Comparison of ENCODE assay signal across 9 cellular contexts in the genomic region with DNA sequence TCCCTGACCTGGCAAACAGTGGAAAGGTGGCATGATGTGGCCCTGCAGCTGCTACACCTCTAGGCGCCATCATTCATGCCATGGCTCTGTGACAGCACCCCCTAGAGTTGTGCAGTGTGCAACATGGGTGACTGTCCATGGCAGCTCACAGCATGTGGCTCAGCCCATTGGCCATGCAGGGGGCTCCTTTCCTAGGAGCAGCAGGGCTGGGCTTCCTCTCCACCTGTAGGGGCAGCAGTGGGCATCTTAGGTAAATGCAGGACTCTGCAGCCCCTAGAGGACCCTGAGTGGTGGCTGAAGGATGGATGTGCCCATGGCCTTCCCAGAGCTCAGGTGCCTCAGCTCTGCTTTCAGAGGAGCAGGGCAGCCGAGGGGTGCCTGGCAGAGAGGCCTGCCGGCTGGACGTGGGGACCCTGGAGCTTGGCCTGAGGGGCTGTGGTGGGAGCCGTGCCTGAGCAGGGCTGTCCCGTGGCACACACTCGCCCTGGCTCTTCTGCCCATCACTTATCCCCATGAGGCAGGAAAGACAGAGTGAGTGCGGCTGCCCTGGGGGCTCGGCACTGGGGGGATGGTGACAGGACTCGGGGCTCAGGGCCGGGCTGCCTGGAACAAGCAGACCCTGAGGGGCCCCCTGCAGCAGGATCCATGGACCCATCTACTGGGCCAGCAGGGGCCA. TPM values are rescaled to one million over a fixed set of nuclear protein-coding genes. Genes with fewer than 3 reads are reported as not detected.
DNase-seq lines count a peak whose midpoint lies in the region; ATAC-seq and TF ChIP-seq lines count a peak whose summit lies in the region.
"Had no signal": no experiment of that assay in that cellular context is flagged by ENCODE, and none has a peak within 500 bp of the region (broad histone marks: within the 10 kb centered on the region; RNA-seq: fewer than 3 reads in every experiment).

No MANE protein-coding gene starts in this region.

- CTCF ChIA-PET in HEK293T (lab: Yijun Ruan, JAX) (no interaction called here), WTC11 (lab: Charles Lee) (interaction anchor here (0.6 to 1.9 kb wide), 18 partner anchors 10 to 144 kb away, joined by 3 to 17 read pairs (median 3); a partner anchor contains a TSS)

- H3K36me3 ChIP-seq in liver (ENCODE audit: control insufficient read depth in 4 of 4, insufficient read depth in 3 of 4, low read depth in 1 of 4, low read length in 3 of 4) = no peaks in the 10 kb centered on the region

- TF ChIP-seq CTCF in WTC11 (IDR thresholded peaks at IDR 0.05) = peak; percentile 41; the same call in 1 of the 2 replicates
- TF ChIP-seq CTCF in liver (IDR thresholded peaks at IDR 0.05; ENCODE audit: low read depth, low read length, missing input control) = peak; percentile 8

- TF ChIP-seq RAD21 in liver (IDR thresholded peaks at IDR 0.05) = no peak

- no peaks in the 10 kb centered on the region for H3K36me3 Mint-ChIP-seq in WTC11

- no peak overlapping the region; the same call in 1 of the 2 replicates for H3K27ac Mint-ChIP-seq in WTC11

- H3K9ac ChIP-seq in liver (ENCODE audit: low read depth in 1 of 2, low read length in 2 of 2) = no peak overlapping the region

- H3K9me3 Mint-ChIP-seq in WTC11 = no peaks in the 10 kb centered on the region

- peak overlapping the region; percentile 99 to 100 for H3K27ac ChIP-seq in liver (ENCODE audit: low read depth in 1 of 2, low read length in 2 of 2)

- ATAC-seq in WTC11 (peak; percentile 89), GM18505 (IDR thresholded peaks at IDR 0.05; ENCODE audit: unreplicated experiment) (no peak), GM19324 (IDR thresholded peaks at IDR 0.05; ENCODE audit: low FRiP score, unreplicated experiment) (no peak), GM18870 (IDR thresholded peaks at IDR 0.05; ENCODE audit: unreplicated experiment) (no peak)

- WGBS in liver = 96% methylated on average over 11 of the region's 11 CpGs

- peak; percentile 61 for DNase-seq in COR-L47 (lab: John Stamatoyannopoulos, UW)
- DNase-seq in HEK293T (ENCODE audit: extremely low spot score) = peak; percentile 48
- DNase-seq in WTC11 (ENCODE audit: low spot score) = peak; percentile 54
- no peak for DNase-seq in hippocampal formation (lab: John Stamatoyannopoulos, UW)
- DNase-seq: activated naive CD4-positive, alpha-beta T cell treated with anti-CD3 and anti-CD28 coated beads, Interleukin-2, amount 50 U/mL, for 16 hours had no signal

- H3K4me1 ChIP-seq in liver (ENCODE audit: control insufficient read depth in 4 of 4, insufficient read depth in 4 of 4, low read length in 3 of 4) = peaks cover 24 to 74% (median 58%) of the 10 kb centered on the region in 4 donors

- no peak overlapping the region for H3K4me3 ChIP-seq in liver (ENCODE audit: low read depth in 1 of 3, low read length in 3 of 3)

- H3K4me1 Mint-ChIP-seq in WTC11 = no peaks in the 10 kb centered on the region

- POLR2A ChIA-PET in HEK293T (lab: Yijun Ruan, JAX) (interaction anchor here (0.7 kb wide), 1 partner anchor 21 kb away, joined by 3 read pairs; a partner anchor contains a TSS), WTC11 (lab: Charles Lee) (no interaction called here)

- H3K27me3 ChIP-seq in liver (ENCODE audit: control insufficient read depth in 4 of 4, insufficient read depth in 4 of 4, low read length in 3 of 4) = no peaks in the 10 kb centered on the region

- H3K4me3 Mint-ChIP-seq in WTC11 = no peak overlapping the region

- no peak for TF ChIP-seq POLR2A in GM18505 (IDR thresholded peaks at IDR 0.05; ENCODE audit: borderline replicate concordance, extremely low read depth, insufficient read depth, insufficient read length)

- H3K27me3 Mint-ChIP-seq in WTC11 (ENCODE audit: low read depth) = peaks cover 3% of the 10 kb centered on the region; the same call in 1 of the 2 replicates

- H3K9me3 ChIP-seq in liver (ENCODE audit: control insufficient read depth in 4 of 4, low read length in 3 of 4) = no peaks in the 10 kb centered on the region

TF ChIP-seq in HEK293T, 16 proteins besides CTCF, POLR2A, EP300 and RAD21:
- TF ChIP-seq FOXM1 (IDR thresholded peaks at IDR 0.05; ENCODE audit: borderline replicate concordance) (no peak), TARDBP (IDR thresholded peaks at IDR 0.05) (no peak), HDGF (IDR thresholded peaks at IDR 0.05; ENCODE audit: borderline replicate concordance) (no peak), L3MBTL2 (conservative IDR thresholded peaks at IDR 0.05) (no peak), FOXA1 (IDR thresholded peaks at IDR 0.05) (no peak), ZNF384 (IDR thresholded peaks at IDR 0.05) (no peak), BHLHE40 (IDR thresholded peaks at IDR 0.05; ENCODE audit: borderline replicate concordance) (no peak), ARNT (IDR thresholded peaks at IDR 0.05) (no peak)

TF ChIP-seq in WTC11, 78 proteins besides CTCF, POLR2A, EP300 and RAD21:
- TF ChIP-seq, protein P1, sequence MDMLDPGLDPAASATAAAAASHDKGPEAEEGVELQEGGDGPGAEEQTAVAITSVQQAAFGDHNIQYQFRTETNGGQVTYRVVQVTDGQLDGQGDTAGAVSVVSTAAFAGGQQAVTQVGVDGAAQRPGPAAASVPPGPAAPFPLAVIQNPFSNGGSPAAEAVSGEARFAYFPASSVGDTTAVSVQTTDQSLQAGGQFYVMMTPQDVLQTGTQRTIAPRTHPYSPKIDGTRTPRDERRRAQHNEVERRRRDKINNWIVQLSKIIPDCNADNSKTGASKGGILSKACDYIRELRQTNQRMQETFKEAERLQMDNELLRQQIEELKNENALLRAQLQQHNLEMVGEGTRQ (CRISPR knock-in tag; IDR thresholded peaks at IDR 0.05) = no peak
- TF ChIP-seq ZNF423 (CRISPR knock-in tag; IDR thresholded peaks at IDR 0.05) = peak; percentile 33
- TF ChIP-seq GTF2I (CRISPR knock-in tag; conservative IDR thresholded peaks at IDR 0.05) = peak; percentile 54
- no peak for TF ChIP-seq ZNF263 (CRISPR knock-in tag; IDR thresholded peaks at IDR 0.05; ENCODE audit: low read depth)
- TF ChIP-seq, protein P2, sequence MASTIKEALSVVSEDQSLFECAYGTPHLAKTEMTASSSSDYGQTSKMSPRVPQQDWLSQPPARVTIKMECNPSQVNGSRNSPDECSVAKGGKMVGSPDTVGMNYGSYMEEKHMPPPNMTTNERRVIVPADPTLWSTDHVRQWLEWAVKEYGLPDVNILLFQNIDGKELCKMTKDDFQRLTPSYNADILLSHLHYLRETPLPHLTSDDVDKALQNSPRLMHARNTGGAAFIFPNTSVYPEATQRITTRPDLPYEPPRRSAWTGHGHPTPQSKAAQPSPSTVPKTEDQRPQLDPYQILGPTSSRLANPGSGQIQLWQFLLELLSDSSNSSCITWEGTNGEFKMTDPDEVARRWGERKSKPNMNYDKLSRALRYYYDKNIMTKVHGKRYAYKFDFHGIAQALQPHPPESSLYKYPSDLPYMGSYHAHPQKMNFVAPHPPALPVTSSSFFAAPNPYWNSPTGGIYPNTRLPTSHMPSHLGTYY (CRISPR knock-in tag; IDR thresholded peaks at IDR 0.05) = peak; percentile 24; the same call in 1 of the 2 replicates
- TF ChIP-seq, protein P3, sequence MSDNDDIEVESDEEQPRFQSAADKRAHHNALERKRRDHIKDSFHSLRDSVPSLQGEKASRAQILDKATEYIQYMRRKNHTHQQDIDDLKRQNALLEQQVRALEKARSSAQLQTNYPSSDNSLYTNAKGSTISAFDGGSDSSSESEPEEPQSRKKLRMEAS (CRISPR knock-in tag; IDR thresholded peaks at IDR 0.05) = peak; percentile 31; the same call in 1 of the 2 replicates

TF ChIP-seq in liver, 16 proteins besides CTCF, POLR2A, EP300 and RAD21:
- no peak for TF ChIP-seq FOXA2 (IDR thresholded peaks at IDR 0.05)
- no peak for TF ChIP-seq YY1 (IDR thresholded peaks at IDR 0.05)
- TF ChIP-seq SP1 (IDR thresholded peaks at IDR 0.05) = no peak
- TF ChIP-seq RXRA (IDR thresholded peaks at IDR 0.05) = no peak
- no peak for TF ChIP-seq GABPA (IDR thresholded peaks at IDR 0.05 in 1 of 2, conservative IDR thresholded peaks at IDR 0.05 in 1 of 2)
- TF ChIP-seq, protein P3 (IDR thresholded peaks at IDR 0.05) = no peak
- no peak for TF ChIP-seq HNF4A (conservative IDR thresholded peaks at IDR 0.05)
- no peak for TF ChIP-seq NR2F2 (IDR thresholded peaks at IDR 0.05)
- TF ChIP-seq TAF1 (conservative IDR thresholded peaks at IDR 0.05) = no peak
- TF ChIP-seq, protein P4, sequence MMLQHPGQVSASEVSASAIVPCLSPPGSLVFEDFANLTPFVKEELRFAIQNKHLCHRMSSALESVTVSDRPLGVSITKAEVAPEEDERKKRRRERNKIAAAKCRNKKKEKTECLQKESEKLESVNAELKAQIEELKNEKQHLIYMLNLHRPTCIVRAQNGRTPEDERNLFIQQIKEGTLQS (IDR thresholded peaks at IDR 0.05) = no peak
- TF ChIP-seq, protein P5, sequence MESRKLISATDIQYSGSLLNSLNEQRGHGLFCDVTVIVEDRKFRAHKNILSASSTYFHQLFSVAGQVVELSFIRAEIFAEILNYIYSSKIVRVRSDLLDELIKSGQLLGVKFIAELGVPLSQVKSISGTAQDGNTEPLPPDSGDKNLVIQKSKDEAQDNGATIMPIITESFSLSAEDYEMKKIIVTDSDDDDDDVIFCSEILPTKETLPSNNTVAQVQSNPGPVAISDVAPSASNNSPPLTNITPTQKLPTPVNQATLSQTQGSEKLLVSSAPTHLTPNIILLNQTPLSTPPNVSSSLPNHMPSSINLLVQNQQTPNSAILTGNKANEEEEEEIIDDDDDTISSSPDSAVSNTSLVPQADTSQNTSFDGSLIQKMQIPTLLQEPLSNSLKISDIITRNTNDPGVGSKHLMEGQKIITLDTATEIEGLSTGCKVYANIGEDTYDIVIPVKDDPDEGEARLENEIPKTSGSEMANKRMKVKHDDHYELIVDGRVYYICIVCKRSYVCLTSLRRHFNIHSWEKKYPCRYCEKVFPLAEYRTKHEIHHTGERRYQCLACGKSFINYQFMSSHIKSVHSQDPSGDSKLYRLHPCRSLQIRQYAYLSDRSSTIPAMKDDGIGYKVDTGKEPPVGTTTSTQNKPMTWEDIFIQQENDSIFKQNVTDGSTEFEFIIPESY (IDR thresholded peaks at IDR 0.05) = no peak
- no peak for TF ChIP-seq EGR1 (IDR thresholded peaks at IDR 0.05; ENCODE audit: low read depth in 2 of 2)
- no peak for TF ChIP-seq FOXA1 (IDR thresholded peaks at IDR 0.05)
- no peak for TF ChIP-seq HNF4G (IDR thresholded peaks at IDR 0.05)

RNA-seq across cellular contexts. Expression of a gene that starts 7.4 kb away (rescaled TPM):
- 10.0 to 13.3 TPM (median 12.0 TPM) in 3 replicates for total RNA-seq in WTC11 (2021)
- 10 to 100 TPM in 1 of 2 donors, 1 to 10 TPM in 1; 1.8 to 13.3 TPM for total RNA-seq in liver
- polyA plus RNA-seq in liver = 10 to 100 TPM; 11.0 to 18.8 TPM

RNA-seq across cellular contexts. Expression of a gene that starts 21.6 kb away (rescaled TPM):
- total RNA-seq in WTC11 (2021) (113 to 128 TPM (median 124 TPM) in 3 replicates), liver (10 to 100 TPM; 67.4 to 90.4 TPM)
- polyA plus RNA-seq in liver = 100 to 1,000 TPM; 109 to 115 TPM

RNA-seq across cellular contexts. Expression of a gene that starts 42.0 kb away (rescaled TPM):
- total RNA-seq in WTC11 (2021) (69.0 to 82.4 TPM (median 72.4 TPM) in 3 replicates), liver (10 to 100 TPM; 13.1 to 35.8 TPM)
- polyA plus RNA-seq in liver = 10 to 100 TPM; 15.1 to 51.6 TPM

Comparison
In these comparisons a context has a peak if more than half of its experiments do, and no peak if none do; other contexts are left out.
1. DNase-seq: peak in COR-L47 (single experiment), HEK293T (single experiment) and WTC11 (single experiment); none in hippocampal formation (0 of 2).